Comparison of ENCODE assay signal across 1 cellular context in the genomic region with DNA sequence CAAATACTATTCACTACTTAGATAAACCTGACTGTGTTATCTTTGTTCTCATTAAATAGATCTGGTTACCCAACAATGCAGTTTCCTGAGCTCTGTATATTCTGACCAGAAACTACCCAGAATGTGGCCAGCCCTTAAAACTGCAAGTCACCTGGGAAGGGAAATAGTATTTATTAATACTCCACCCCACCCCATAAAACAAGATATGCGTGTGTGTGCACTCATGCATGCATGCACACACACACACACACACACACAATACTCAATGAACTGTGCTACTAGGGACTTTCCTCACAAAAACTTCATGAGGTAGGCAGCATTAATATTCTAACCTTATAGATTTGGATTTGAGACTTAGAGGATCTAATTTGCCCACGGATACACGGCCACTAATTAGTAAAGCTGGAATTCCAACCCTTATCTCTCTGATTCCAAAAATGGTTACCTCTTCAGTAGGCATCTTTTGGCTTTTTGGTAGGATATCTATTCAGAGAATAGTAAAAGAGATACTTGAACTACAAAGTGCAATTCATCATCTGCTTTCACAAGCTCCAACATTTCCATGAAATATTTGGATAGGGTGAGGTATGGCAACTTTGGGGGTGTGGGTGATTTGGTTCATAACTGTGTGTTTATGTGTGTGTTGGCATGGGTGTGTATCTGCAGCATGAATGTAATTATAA.
TF ChIP-seq lines count a peak whose summit lies in the region.

No MANE protein-coding gene starts in this region.

TF ChIP-seq in GM12878, 131 proteins besides CTCF, POLR2A, EP300 and RAD21 (continued from another document):
- TF ChIP-seq, protein P1, sequence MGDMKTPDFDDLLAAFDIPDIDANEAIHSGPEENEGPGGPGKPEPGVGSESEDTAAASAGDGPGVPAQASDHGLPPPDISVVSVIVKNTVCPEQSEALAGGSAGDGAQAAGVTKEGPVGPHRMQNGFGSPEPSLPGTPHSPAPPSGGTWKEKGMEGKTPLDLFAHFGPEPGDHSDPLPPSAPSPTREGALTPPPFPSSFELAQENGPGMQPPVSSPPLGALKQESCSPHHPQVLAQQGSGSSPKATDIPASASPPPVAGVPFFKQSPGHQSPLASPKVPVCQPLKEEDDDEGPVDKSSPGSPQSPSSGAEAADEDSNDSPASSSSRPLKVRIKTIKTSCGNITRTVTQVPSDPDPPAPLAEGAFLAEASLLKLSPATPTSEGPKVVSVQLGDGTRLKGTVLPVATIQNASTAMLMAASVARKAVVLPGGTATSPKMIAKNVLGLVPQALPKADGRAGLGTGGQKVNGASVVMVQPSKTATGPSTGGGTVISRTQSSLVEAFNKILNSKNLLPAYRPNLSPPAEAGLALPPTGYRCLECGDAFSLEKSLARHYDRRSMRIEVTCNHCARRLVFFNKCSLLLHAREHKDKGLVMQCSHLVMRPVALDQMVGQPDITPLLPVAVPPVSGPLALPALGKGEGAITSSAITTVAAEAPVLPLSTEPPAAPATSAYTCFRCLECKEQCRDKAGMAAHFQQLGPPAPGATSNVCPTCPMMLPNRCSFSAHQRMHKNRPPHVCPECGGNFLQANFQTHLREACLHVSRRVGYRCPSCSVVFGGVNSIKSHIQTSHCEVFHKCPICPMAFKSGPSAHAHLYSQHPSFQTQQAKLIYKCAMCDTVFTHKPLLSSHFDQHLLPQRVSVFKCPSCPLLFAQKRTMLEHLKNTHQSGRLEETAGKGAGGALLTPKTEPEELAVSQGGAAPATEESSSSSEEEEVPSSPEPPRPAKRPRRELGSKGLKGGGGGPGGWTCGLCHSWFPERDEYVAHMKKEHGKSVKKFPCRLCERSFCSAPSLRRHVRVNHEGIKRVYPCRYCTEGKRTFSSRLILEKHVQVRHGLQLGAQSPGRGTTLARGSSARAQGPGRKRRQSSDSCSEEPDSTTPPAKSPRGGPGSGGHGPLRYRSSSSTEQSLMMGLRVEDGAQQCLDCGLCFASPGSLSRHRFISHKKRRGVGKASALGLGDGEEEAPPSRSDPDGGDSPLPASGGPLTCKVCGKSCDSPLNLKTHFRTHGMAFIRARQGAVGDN (IDR thresholded peaks at IDR 0.05), result no peak
- TF ChIP-seq JUNB (IDR thresholded peaks at IDR 0.05), result peak; percentile 29; the same call in 1 of the 2 replicates
- TF ChIP-seq ATF7 (IDR thresholded peaks at IDR 0.05; ENCODE audit: low read depth), result peak; percentile 48; the same call in 1 of the 2 replicates
- TF ChIP-seq PML (IDR thresholded peaks at IDR 0.05; ENCODE audit: low read length), result 0 out of 2 replicates have a peak, but pooled peaks have one; percentile 58
- TF ChIP-seq, protein P2, sequence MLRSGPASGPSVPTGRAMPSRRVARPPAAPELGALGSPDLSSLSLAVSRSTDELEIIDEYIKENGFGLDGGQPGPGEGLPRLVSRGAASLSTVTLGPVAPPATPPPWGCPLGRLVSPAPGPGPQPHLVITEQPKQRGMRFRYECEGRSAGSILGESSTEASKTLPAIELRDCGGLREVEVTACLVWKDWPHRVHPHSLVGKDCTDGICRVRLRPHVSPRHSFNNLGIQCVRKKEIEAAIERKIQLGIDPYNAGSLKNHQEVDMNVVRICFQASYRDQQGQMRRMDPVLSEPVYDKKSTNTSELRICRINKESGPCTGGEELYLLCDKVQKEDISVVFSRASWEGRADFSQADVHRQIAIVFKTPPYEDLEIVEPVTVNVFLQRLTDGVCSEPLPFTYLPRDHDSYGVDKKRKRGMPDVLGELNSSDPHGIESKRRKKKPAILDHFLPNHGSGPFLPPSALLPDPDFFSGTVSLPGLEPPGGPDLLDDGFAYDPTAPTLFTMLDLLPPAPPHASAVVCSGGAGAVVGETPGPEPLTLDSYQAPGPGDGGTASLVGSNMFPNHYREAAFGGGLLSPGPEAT (IDR thresholded peaks at IDR 0.05; ENCODE audit: low read depth), result peak; percentile 98
- TF ChIP-seq YY1 (IDR thresholded peaks at IDR 0.05; ENCODE audit: low read depth, low read length), result no peak
- TF ChIP-seq MXI1 (IDR thresholded peaks at IDR 0.05; ENCODE audit: low read depth, low read length), result no peak
- TF ChIP-seq, protein P3, sequence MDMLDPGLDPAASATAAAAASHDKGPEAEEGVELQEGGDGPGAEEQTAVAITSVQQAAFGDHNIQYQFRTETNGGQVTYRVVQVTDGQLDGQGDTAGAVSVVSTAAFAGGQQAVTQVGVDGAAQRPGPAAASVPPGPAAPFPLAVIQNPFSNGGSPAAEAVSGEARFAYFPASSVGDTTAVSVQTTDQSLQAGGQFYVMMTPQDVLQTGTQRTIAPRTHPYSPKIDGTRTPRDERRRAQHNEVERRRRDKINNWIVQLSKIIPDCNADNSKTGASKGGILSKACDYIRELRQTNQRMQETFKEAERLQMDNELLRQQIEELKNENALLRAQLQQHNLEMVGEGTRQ (IDR thresholded peaks at IDR 0.05; ENCODE audit: borderline replicate concordance, low read depth, low read length), result no peak
- no peak for TF ChIP-seq HDAC6 (IDR thresholded peaks at IDR 0.05; ENCODE audit: unreplicated experiment)
- 0 out of 2 replicates have a peak, but pooled peaks have one; percentile 26 for TF ChIP-seq CREB1 (IDR thresholded peaks at IDR 0.05; ENCODE audit: low read depth)
- TF ChIP-seq, protein P4, sequence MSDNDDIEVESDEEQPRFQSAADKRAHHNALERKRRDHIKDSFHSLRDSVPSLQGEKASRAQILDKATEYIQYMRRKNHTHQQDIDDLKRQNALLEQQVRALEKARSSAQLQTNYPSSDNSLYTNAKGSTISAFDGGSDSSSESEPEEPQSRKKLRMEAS (IDR thresholded peaks at IDR 0.05; ENCODE audit: low read depth, low read length), result no peak
- TF ChIP-seq EED (IDR thresholded peaks at IDR 0.05; ENCODE audit: low read depth), result peak; percentile 31; the same call in 1 of the 2 replicates
- TF ChIP-seq KDM1A (IDR thresholded peaks at IDR 0.05; ENCODE audit: borderline replicate concordance), result no peak
- 0 out of 2 replicates have a peak, but pooled peaks have one; percentile 57 for TF ChIP-seq ZNF217 (IDR thresholded peaks at IDR 0.05)
- 0 out of 2 replicates have a peak, but pooled peaks have one; percentile 24 for TF ChIP-seq RB1 (IDR thresholded peaks at IDR 0.05; ENCODE audit: borderline replicate concordance)
- TF ChIP-seq BCL11A (IDR thresholded peaks at IDR 0.05; ENCODE audit: low read depth, low read length), result peak; percentile 76
- TF ChIP-seq TARDBP (IDR thresholded peaks at IDR 0.05; ENCODE audit: borderline replicate concordance), result no peak
- TF ChIP-seq ASH2L (IDR thresholded peaks at IDR 0.05; ENCODE audit: borderline replicate concordance, low read depth), result no peak
- TF ChIP-seq TCF7 (IDR thresholded peaks at IDR 0.05; ENCODE audit: borderline replicate concordance), result peak; percentile 49; the same call in 1 of the 2 replicates
- peak; percentile 74 to 75 for TF ChIP-seq BHLHE40 (IDR thresholded peaks at IDR 0.05; ENCODE audit: borderline replicate concordance in 1 of 2, low read depth in 2 of 2, low read length in 1 of 2)
- TF ChIP-seq MEF2A (IDR thresholded peaks at IDR 0.05; ENCODE audit: insufficient read depth, low read depth, low read length), result peak; percentile 66; the same call in 1 of the 2 replicates
- no peak for TF ChIP-seq ZNF622 (IDR thresholded peaks at IDR 0.05)
- TF ChIP-seq TCF3 (IDR thresholded peaks at IDR 0.05; ENCODE audit: borderline replicate concordance, insufficient read depth, low read depth, low read length), result peak; percentile 60; the same call in 1 of the 2 replicates
- peak; percentile 99 for TF ChIP-seq PAX5 (IDR thresholded peaks at IDR 0.05; ENCODE audit: borderline replicate concordance, low read depth, low read length)
- peak; percentile 81 for TF ChIP-seq IKZF1 (conservative IDR thresholded peaks at IDR 0.05)
- peak; percentile 63; the same call in 1 of the 2 replicates for TF ChIP-seq BACH1 (IDR thresholded peaks at IDR 0.05; ENCODE audit: borderline replicate concordance)
- TF ChIP-seq RELA (IDR thresholded peaks at IDR 0.05; ENCODE audit: borderline replicate concordance, partially characterized antibody), result peak; percentile 21
- TF ChIP-seq, protein P5, sequence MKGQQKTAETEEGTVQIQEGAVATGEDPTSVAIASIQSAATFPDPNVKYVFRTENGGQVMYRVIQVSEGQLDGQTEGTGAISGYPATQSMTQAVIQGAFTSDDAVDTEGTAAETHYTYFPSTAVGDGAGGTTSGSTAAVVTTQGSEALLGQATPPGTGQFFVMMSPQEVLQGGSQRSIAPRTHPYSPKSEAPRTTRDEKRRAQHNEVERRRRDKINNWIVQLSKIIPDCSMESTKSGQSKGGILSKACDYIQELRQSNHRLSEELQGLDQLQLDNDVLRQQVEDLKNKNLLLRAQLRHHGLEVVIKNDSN (IDR thresholded peaks at IDR 0.05; ENCODE audit: borderline replicate concordance, extremely low read length, insufficient read depth, low read depth, low read length), result no peak
- TF ChIP-seq NBN (IDR thresholded peaks at IDR 0.05), result peak; percentile 72; the same call in 1 of the 2 replicates
- peak; percentile 67 to 86 for TF ChIP-seq IKZF2 (IDR thresholded peaks at IDR 0.05)
- peak; percentile 65 for TF ChIP-seq CREM (IDR thresholded peaks at IDR 0.05; ENCODE audit: low read depth)
- TF ChIP-seq ETV6 (conservative IDR thresholded peaks at IDR 0.05 in 1 of 2, IDR thresholded peaks at IDR 0.05 in 1 of 2; ENCODE audit: borderline replicate concordance in 1 of 2, low read depth in 1 of 2), result peak in 1 of 2 experiments; percentile 61; a peak in 2 of 4 replicates
- TF ChIP-seq GATAD2B (conservative IDR thresholded peaks at IDR 0.05; ENCODE audit: low read depth), result 0 out of 2 replicates have a peak, but pooled peaks have one; percentile 49
- 0 out of 2 replicates have a peak, but pooled peaks have one; percentile 37 for TF ChIP-seq ZNF207 (IDR thresholded peaks at IDR 0.05; ENCODE audit: borderline replicate concordance)
- peak; percentile 90 for TF ChIP-seq FOXM1 (IDR thresholded peaks at IDR 0.05; ENCODE audit: low read depth, low read length)
- TF ChIP-seq, protein P6, sequence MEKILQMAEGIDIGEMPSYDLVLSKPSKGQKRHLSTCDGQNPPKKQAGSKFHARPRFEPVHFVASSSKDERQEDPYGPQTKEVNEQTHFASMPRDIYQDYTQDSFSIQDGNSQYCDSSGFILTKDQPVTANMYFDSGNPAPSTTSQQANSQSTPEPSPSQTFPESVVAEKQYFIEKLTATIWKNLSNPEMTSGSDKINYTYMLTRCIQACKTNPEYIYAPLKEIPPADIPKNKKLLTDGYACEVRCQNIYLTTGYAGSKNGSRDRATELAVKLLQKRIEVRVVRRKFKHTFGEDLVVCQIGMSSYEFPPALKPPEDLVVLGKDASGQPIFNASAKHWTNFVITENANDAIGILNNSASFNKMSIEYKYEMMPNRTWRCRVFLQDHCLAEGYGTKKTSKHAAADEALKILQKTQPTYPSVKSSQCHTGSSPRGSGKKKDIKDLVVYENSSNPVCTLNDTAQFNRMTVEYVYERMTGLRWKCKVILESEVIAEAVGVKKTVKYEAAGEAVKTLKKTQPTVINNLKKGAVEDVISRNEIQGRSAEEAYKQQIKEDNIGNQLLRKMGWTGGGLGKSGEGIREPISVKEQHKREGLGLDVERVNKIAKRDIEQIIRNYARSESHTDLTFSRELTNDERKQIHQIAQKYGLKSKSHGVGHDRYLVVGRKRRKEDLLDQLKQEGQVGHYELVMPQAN (conservative IDR thresholded peaks at IDR 0.05), result peak; percentile 20; the same call in 1 of the 2 replicates
- TF ChIP-seq CEBPB (IDR thresholded peaks at IDR 0.05; ENCODE audit: borderline replicate concordance in 1 of 2, low read depth in 2 of 2, low read length in 2 of 2), result 0 out of 4 replicates have a peak, but pooled peaks of 1 of the 2 experiments have one; percentile 40
- TF ChIP-seq NR2F1 (conservative IDR thresholded peaks at IDR 0.05), result peak; percentile 41; the same call in 1 of the 2 replicates
- TF ChIP-seq SP1 (IDR thresholded peaks at IDR 0.05; ENCODE audit: low read depth, low read length), result peak; percentile 15
- TF ChIP-seq, protein P7, sequence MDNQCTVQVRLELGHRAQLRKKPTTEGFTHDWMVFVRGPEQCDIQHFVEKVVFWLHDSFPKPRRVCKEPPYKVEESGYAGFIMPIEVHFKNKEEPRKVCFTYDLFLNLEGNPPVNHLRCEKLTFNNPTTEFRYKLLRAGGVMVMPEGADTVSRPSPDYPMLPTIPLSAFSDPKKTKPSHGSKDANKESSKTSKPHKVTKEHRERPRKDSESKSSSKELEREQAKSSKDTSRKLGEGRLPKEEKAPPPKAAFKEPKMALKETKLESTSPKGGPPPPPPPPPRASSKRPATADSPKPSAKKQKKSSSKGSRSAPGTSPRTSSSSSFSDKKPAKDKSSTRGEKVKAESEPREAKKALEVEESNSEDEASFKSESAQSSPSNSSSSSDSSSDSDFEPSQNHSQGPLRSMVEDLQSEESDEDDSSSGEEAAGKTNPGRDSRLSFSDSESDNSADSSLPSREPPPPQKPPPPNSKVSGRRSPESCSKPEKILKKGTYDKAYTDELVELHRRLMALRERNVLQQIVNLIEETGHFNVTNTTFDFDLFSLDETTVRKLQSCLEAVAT (IDR thresholded peaks at IDR 0.05), result 0 out of 2 replicates have a peak, but pooled peaks have one; percentile 27
- no peak for TF ChIP-seq SMC3 (IDR thresholded peaks at IDR 0.05; ENCODE audit: borderline replicate concordance, low read length)
- TF ChIP-seq MEF2B (IDR thresholded peaks at IDR 0.05; ENCODE audit: partially characterized antibody, poor library complexity, severe bottlenecking), result peak; percentile 55
- TF ChIP-seq SMARCA5 (IDR thresholded peaks at IDR 0.05), result peak; percentile 21; the same call in 1 of the 2 replicates
- TF ChIP-seq, protein P8, sequence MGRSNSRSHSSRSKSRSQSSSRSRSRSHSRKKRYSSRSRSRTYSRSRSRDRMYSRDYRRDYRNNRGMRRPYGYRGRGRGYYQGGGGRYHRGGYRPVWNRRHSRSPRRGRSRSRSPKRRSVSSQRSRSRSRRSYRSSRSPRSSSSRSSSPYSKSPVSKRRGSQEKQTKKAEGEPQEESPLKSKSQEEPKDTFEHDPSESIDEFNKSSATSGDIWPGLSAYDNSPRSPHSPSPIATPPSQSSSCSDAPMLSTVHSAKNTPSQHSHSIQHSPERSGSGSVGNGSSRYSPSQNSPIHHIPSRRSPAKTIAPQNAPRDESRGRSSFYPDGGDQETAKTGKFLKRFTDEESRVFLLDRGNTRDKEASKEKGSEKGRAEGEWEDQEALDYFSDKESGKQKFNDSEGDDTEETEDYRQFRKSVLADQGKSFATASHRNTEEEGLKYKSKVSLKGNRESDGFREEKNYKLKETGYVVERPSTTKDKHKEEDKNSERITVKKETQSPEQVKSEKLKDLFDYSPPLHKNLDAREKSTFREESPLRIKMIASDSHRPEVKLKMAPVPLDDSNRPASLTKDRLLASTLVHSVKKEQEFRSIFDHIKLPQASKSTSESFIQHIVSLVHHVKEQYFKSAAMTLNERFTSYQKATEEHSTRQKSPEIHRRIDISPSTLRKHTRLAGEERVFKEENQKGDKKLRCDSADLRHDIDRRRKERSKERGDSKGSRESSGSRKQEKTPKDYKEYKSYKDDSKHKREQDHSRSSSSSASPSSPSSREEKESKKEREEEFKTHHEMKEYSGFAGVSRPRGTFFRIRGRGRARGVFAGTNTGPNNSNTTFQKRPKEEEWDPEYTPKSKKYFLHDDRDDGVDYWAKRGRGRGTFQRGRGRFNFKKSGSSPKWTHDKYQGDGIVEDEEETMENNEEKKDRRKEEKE (IDR thresholded peaks at IDR 0.05), result no peak
